In genomic region chr4:128809477-128810330, GRCh38 we compare ENCODE assay signal across 8 cellular contexts. TPM values are rescaled to one million over a fixed set of nuclear protein-coding genes. Genes with fewer than 3 reads are reported as not detected.
DNase-seq lines count a peak whose midpoint lies in the region; ATAC-seq and TF ChIP-seq lines count a peak whose summit lies in the region.

Gene JADE1, plus strand, starts transcription at chr4:128809700. Its CDS starts 22,059 bp downstream, at chr4:128831759.

- TF ChIP-seq POLR2A in vagina (IDR thresholded peaks at IDR 0.05) = peak in 1 of 2 donors; percentile 55

- H3K9me3 ChIP-seq in right cardiac atrium (ENCODE audit: control insufficient read depth, low read length) (no peaks in the 10 kb centered on the region), vagina (no peaks in the 10 kb centered on the region)

- under 1% methylated on average over 91 of the region's 91 CpGs for WGBS in right cardiac atrium

- no peaks in the 10 kb centered on the region for H3K27me3 ChIP-seq in right cardiac atrium (ENCODE audit: control insufficient read depth, insufficient read depth)
- H3K27me3 ChIP-seq in vagina = no peaks in the 10 kb centered on the region

- H3K4me3 ChIP-seq in right cardiac atrium (ENCODE audit: low read length) (peak within 1 kb of the TSS; percentile 93), vagina (peak within 1 kb of the TSS; percentile 58 to 80)

- peak in 2 of 3 experiments; percentile 9 to 52 for TF ChIP-seq CTCF in vagina (IDR thresholded peaks at IDR 0.05)

- H3K27ac ChIP-seq in right cardiac atrium (ENCODE audit: low read length) = peak within 1 kb of the TSS; percentile 99
- H3K27ac ChIP-seq in vagina = peak within 1 kb of the TSS; percentile 89

- ATAC-seq in GM18499 (IDR thresholded peaks at IDR 0.05; ENCODE audit: insufficient read depth, unreplicated experiment) = peak; percentile 45
- ATAC-seq in HG02943 (IDR thresholded peaks at IDR 0.05; ENCODE audit: low read depth, unreplicated experiment) = peak; percentile 45
- ATAC-seq in right cardiac atrium = peak; percentile 79 to 87

- H3K36me3 ChIP-seq in vagina = no peaks in the 10 kb centered on the region

- intact Hi-C loops in right cardiac atrium (cut with DNase I) = loop anchor here (2.0 to 10.0 kb wide), 7 partner anchors 53 to 355 kb away; no protein-coding TSS in a partner anchor
- intact Hi-C loops in vagina (cut with DNase I) = loop anchor here (5.0 to 10.0 kb wide), 2 partner anchors 255 to 522 kb away; partner anchors contain the start of gene PGRMC2

- H3K4me1 ChIP-seq in right cardiac atrium (ENCODE audit: control insufficient read depth, insufficient read depth, low read length) (no peaks in the 10 kb centered on the region), vagina (peaks cover 20% of the 10 kb centered on the region)

- DNase-seq in NCI-H187 (lab: John Stamatoyannopoulos, UW) (peak; percentile 41 to 53), T-helper 2 cell (peak; percentile 64 to 96 (median 85)), anterior cingulate cortex (lab: John Stamatoyannopoulos, UW) (peak; percentile 34 to 95 (median 86)), right cardiac atrium (peak; percentile 90 to 96 (median 94)), putamen (ENCODE audit: low spot score) (peak; percentile 93), vagina (ENCODE audit: extremely low spot score in 2 of 2) (peak in 1 of 2 donors; percentile 91)

RNA-seq across cellular contexts. Expression of gene JADE1, which starts in this region (rescaled TPM):
- total RNA-seq in right cardiac atrium = 10 to 100 TPM; 24.0 to 41.0 (median 26.7) TPM
- 13.9 TPM for polyA plus RNA-seq in right cardiac atrium
- 29.0 TPM for total RNA-seq in vagina
